In genomic region chr22:45413368-45414211, GRCh38 we compare ENCODE assay signal across 8 cellular contexts. TPM values are rescaled to one million over a fixed set of nuclear protein-coding genes. Genes with fewer than 3 reads are reported as not detected.
DNase-seq lines count a peak whose midpoint lies in the region; ATAC-seq and TF ChIP-seq lines count a peak whose summit lies in the region.

TSS of gene RIBC2 (plus strand) at chr22:45413693. CDS start at chr22:45413887, 194 bp downstream.
TSS of gene SMC1B (minus strand) at chr22:45413599. CDS start at chr22:45413567, 32 bp downstream.

- ATAC-seq in GM18502 (IDR thresholded peaks at IDR 0.05; ENCODE audit: poor library complexity, unreplicated experiment) (peak; percentile 59), left lobe of liver (peak; percentile 96), HG03520 (IDR thresholded peaks at IDR 0.05; ENCODE audit: unreplicated experiment) (no peak), GM19395 (IDR thresholded peaks at IDR 0.05; ENCODE audit: unreplicated experiment) (no peak)

- peak; percentile 4 for DNase-seq in NCI-H2107 (lab: John Stamatoyannopoulos, UW)
- DNase-seq in activated CD4-positive, alpha-beta T cell treated with anti-CD3 and anti-CD28 coated beads for 48 hours, result peak; percentile 94
- DNase-seq in coronary artery (ENCODE audit: low spot score), result no peak
- DNase-seq in left lobe of liver (ENCODE audit: low spot score), result peak; percentile 75
- DNase-seq in stimulated activated CD4-positive, alpha-beta T cell treated with anti-CD3 and anti-CD28 coated beads, Interleukin-1b, Interleukin-23, amount 100 ng/mL, for 1 hour (ENCODE audit: low read depth in 2 of 2), result peak; percentile 50 to 56

- TF ChIP-seq CTCF in coronary artery (IDR thresholded peaks at IDR 0.05), result no peak

- H3K4me3 ChIP-seq in coronary artery, result peak within 1 kb of the TSS; percentile 75

- H3K27ac ChIP-seq in coronary artery, result peak within 1 kb of the TSS in 1 of 2 donors; percentile 32

RNA-seq across cellular contexts. Expression of gene RIBC2, which starts in this region (rescaled TPM):
- not detected for total RNA-seq in left lobe of liver

RNA-seq across cellular contexts. Expression of gene SMC1B, which starts in this region (rescaled TPM):
- not detected for total RNA-seq in left lobe of liver

Comparison
In these comparisons a context has a peak if more than half of its experiments do, and no peak if none do; other contexts are left out.
1. Peak in DNase-seq and ATAC-seq in left lobe of liver; RNA of the genes that start here not detected or under 1 TPM.